ENCODE assay signal across 8 cellular contexts in genomic region chr19:33796164-33797100, GRCh38. TPM values are rescaled to one million over a fixed set of nuclear protein-coding genes. Genes with fewer than 3 reads are reported as not detected.
DNase-seq lines count a peak whose midpoint lies in the region; ATAC-seq and TF ChIP-seq lines count a peak whose summit lies in the region.

TSS of gene KCTD15 (plus strand) at chr19:33796870. CDS start at chr19:33800455, 3,585 bp downstream.

- DNase-seq in CD8-positive, alpha-beta memory T cell, result no peak
- DNase-seq in KBM-7, result peak; percentile 53
- peak; percentile 43 for DNase-seq in activated CD4-positive, alpha-beta memory T cell treated with anti-CD3 and anti-CD28 coated beads, Interleukin-2, amount 10 ng/mL, durations not matched to agents 7 days and 5 days
- DNase-seq in erythroblast (lab: John Stamatoyannopoulos, UW), result peak; percentile 73 to 77
- no peak for DNase-seq in tibial artery
- DNase-seq in glomerular visceral epithelial cell (ENCODE audit: extremely low spot score), result no peak

- no peak for TF ChIP-seq CTCF in tibial artery (IDR thresholded peaks at IDR 0.05)

- H3K4me3 Mint-ChIP-seq in CD8-positive, alpha-beta memory T cell, result peak within 1 kb of the TSS; percentile 65 to 88 (median 80)
- H3K4me3 Mint-ChIP-seq in activated CD4-positive, alpha-beta memory T cell treated with anti-CD3 and anti-CD28 coated beads, Interleukin-2, amount 10 ng/mL, durations not matched to agents 7 days and 5 days, result peak within 1 kb of the TSS; percentile 78

- H3K27me3 ChIP-seq in CD8-positive, alpha-beta memory T cell (ENCODE audit: insufficient read depth, low read length, poor library complexity, severe bottlenecking), result peaks cover 13% of the 10 kb centered on the region
- H3K27me3 ChIP-seq in mucosa of rectum (ENCODE audit: control insufficient read depth in 2 of 2, insufficient read depth in 2 of 2, low read length in 2 of 2), result peaks cover 2 to 5% of the 10 kb centered on the region in 2 donors
- H3K27me3 ChIP-seq in tibial artery, result peaks cover 0 to 3% of the 10 kb centered on the region in 2 donors

- peaks cover 19 to 50% of the 10 kb centered on the region in 2 donors for H3K27me3 Mint-ChIP-seq in CD8-positive, alpha-beta memory T cell
- H3K27me3 Mint-ChIP-seq in activated CD4-positive, alpha-beta memory T cell treated with anti-CD3 and anti-CD28 coated beads, Interleukin-2, amount 10 ng/mL, durations not matched to agents 7 days and 5 days, result peaks cover 25% of the 10 kb centered on the region

- peak within 1 kb of the TSS; percentile 52 to 79 for H3K9ac ChIP-seq in mucosa of rectum (ENCODE audit: low read depth in 1 of 2, low read length in 2 of 2)

- ATAC-seq in HG03460 (IDR thresholded peaks at IDR 0.05; ENCODE audit: unreplicated experiment), result no peak

- no peaks in the 10 kb centered on the region for H3K9me3 ChIP-seq in CD8-positive, alpha-beta memory T cell (ENCODE audit: low read length)
- H3K9me3 ChIP-seq in mucosa of rectum (ENCODE audit: control insufficient read depth in 2 of 2, low read length in 2 of 2) (no peaks in the 10 kb centered on the region), tibial artery (no peaks in the 10 kb centered on the region)

- no peaks in the 10 kb centered on the region for H3K4me1 ChIP-seq in CD8-positive, alpha-beta memory T cell (ENCODE audit: insufficient read depth, low read length)
- peaks cover 0 to 9% of the 10 kb centered on the region in 2 donors for H3K4me1 ChIP-seq in mucosa of rectum (ENCODE audit: control insufficient read depth in 2 of 2, insufficient read depth in 2 of 2, low read length in 2 of 2)
- peaks cover 0 to 28% (median 11%) of the 10 kb centered on the region in 4 donors for H3K4me1 ChIP-seq in tibial artery

- peak within 1 kb of the TSS; percentile 43 for H3K27ac ChIP-seq in CD8-positive, alpha-beta memory T cell (ENCODE audit: low read depth, low read length)
- H3K27ac ChIP-seq in mucosa of rectum (ENCODE audit: low read depth in 2 of 2, low read length in 2 of 2) (peak within 1 kb of the TSS; percentile 85 to 87), tibial artery (peak within 1 kb of the TSS; percentile 84 to 97)

- H3K27ac Mint-ChIP-seq in CD8-positive, alpha-beta memory T cell, result peak within 1 kb of the TSS in 1 of 8 donors; percentile 17
- peak within 1 kb of the TSS; percentile 74 for H3K27ac Mint-ChIP-seq in activated CD4-positive, alpha-beta memory T cell treated with anti-CD3 and anti-CD28 coated beads, Interleukin-2, amount 10 ng/mL, durations not matched to agents 7 days and 5 days

- H3K4me1 Mint-ChIP-seq in CD8-positive, alpha-beta memory T cell, result peaks cover 0 to 11% (median 0%) of the 10 kb centered on the region in 3 donors
- H3K4me1 Mint-ChIP-seq in activated CD4-positive, alpha-beta memory T cell treated with anti-CD3 and anti-CD28 coated beads, Interleukin-2, amount 10 ng/mL, durations not matched to agents 7 days and 5 days, result peaks cover 14% of the 10 kb centered on the region

- H3K4me3 ChIP-seq in CD8-positive, alpha-beta memory T cell (ENCODE audit: low read length), result no peak within 1 kb of the TSS
- H3K4me3 ChIP-seq in mucosa of rectum (ENCODE audit: low read length in 2 of 2) (peak within 1 kb of the TSS; percentile 73 to 80), tibial artery (peak within 1 kb of the TSS; percentile 83 to 91)

- no peaks in the 10 kb centered on the region for H3K36me3 Mint-ChIP-seq in CD8-positive, alpha-beta memory T cell
- H3K36me3 Mint-ChIP-seq in activated CD4-positive, alpha-beta memory T cell treated with anti-CD3 and anti-CD28 coated beads, Interleukin-2, amount 10 ng/mL, durations not matched to agents 7 days and 5 days (ENCODE audit: low read depth), result no peaks in the 10 kb centered on the region

- H3K9me3 Mint-ChIP-seq in CD8-positive, alpha-beta memory T cell, result no peaks in the 10 kb centered on the region
- no peaks in the 10 kb centered on the region for H3K9me3 Mint-ChIP-seq in activated CD4-positive, alpha-beta memory T cell treated with anti-CD3 and anti-CD28 coated beads, Interleukin-2, amount 10 ng/mL, durations not matched to agents 7 days and 5 days

- CTCF ChIA-PET in CD8-positive, alpha-beta memory T cell (lab: Charles Lee), result interaction anchor here (1.3 kb wide), 1 partner anchor 12 kb away, joined by 3 read pairs; no protein-coding TSS in a partner anchor
- CTCF ChIA-PET in activated CD4-positive, alpha-beta memory T cell treated with anti-CD3 and anti-CD28 coated beads, Interleukin-2, amount 10 ng/mL, durations not matched to agents 7 days and 5 days (lab: Charles Lee), result interaction anchor here (0.9 to 3.1 kb wide), 7 partner anchors 9 to 375 kb away, joined by 3 to 20 read pairs (median 4); no protein-coding TSS in a partner anchor

- in situ Hi-C loops in KBM-7 (cut with MboI; ENCODE audit: low pct_unique_long_range_greater_than_20kb, low sequenced_read_pairs), result no loop called here

- intact Hi-C loops in tibial artery (cut with DNase I; ENCODE audit: low total_unique reads), result loop anchor here (5.0 kb wide), 1 partner anchor 201 kb away; no protein-coding TSS in a partner anchor

- no peak for TF ChIP-seq POLR2A in erythroblast (IDR thresholded peaks at IDR 0.05; ENCODE audit: low read length)

- POLR2A ChIA-PET in CD8-positive, alpha-beta memory T cell (lab: Charles Lee), result no interaction called here
- POLR2A ChIA-PET in activated CD4-positive, alpha-beta memory T cell treated with anti-CD3 and anti-CD28 coated beads, Interleukin-2, amount 10 ng/mL, durations not matched to agents 7 days and 5 days (lab: Charles Lee), result interaction anchor here (0.7 to 4.4 kb wide), 12 partner anchors 9 to 569 kb away, joined by 3 to 75 read pairs (median 4); partner anchors contain the start of genes GPI and LSM14A

- no peaks in the 10 kb centered on the region for H3K36me3 ChIP-seq in CD8-positive, alpha-beta memory T cell (ENCODE audit: insufficient read depth, low read length)
- H3K36me3 ChIP-seq in mucosa of rectum (ENCODE audit: control insufficient read depth in 2 of 2, insufficient read depth in 2 of 2, low read length in 2 of 2), result peaks cover 0 to 4% of the 10 kb centered on the region in 2 donors
- H3K36me3 ChIP-seq in tibial artery, result peaks cover 0 to 12% (median 5%) of the 10 kb centered on the region in 3 donors

RNA-seq across cellular contexts. Expression of gene KCTD15, which starts in this region (rescaled TPM):
- total RNA-seq in CD8-positive, alpha-beta memory T cell, result 1 to 10 TPM; 3.6 to 4.1 TPM
- 0.28 TPM for polyA plus RNA-seq in CD8-positive, alpha-beta memory T cell
- 10 to 100 TPM; 10.9 to 11.6 TPM for total RNA-seq in activated CD4-positive, alpha-beta memory T cell treated with anti-CD3 and anti-CD28 coated beads, Interleukin-2, amount 10 ng/mL, durations not matched to agents 7 days and 5 days

Comparison
In these comparisons a context has a peak if more than half of its experiments do, and no peak if none do; other contexts are left out.
1. DNase-seq: peak in KBM-7 (single experiment), activated CD4-positive, alpha-beta memory T cell treated with anti-CD3 and anti-CD28 coated beads, Interleukin-2, amount 10 ng/mL, durations not matched to agents 7 days and 5 days (single experiment) and erythroblast (2 of 2); none in CD8-positive, alpha-beta memory T cell (0 of 5), tibial artery (0 of 2) and glomerular visceral epithelial cell (single experiment).
2. Peak in every context shown above with its lines, with median percentiles within 50 percentile points of each other: H3K27ac ChIP-seq.